Comparison of ENCODE assay signal across 5 cellular contexts in genomic region chr6:60392969-60393368, GRCh38.
DNase-seq lines count a peak whose midpoint lies in the region; ATAC-seq and TF ChIP-seq lines count a peak whose summit lies in the region.
"Not testable (repeated sequence)": the region's sequence is repeated elsewhere in the genome, so short reads cannot be mapped to it uniquely, and the experiment has no call there.

No MANE protein-coding gene starts in this region.

- H3K36me3 ChIP-seq in Caco-2 (ENCODE audit: control insufficient read depth, insufficient read depth, low read length); endodermal cell (ENCODE audit: control insufficient read depth, insufficient read depth, low read length); right lobe of liver: not testable (repeated sequence)

- POLR2A ChIA-PET in Caco-2 (lab: Charles Lee), result not testable (repeated sequence)

- peaks cover 11% of the 10 kb centered on the region for H3K4me1 Mint-ChIP-seq in Caco-2 (ENCODE audit: low read depth, unreplicated experiment)
- peaks cover 11% of the 10 kb centered on the region for H3K4me1 Mint-ChIP-seq in endodermal cell
- peaks cover 31% of the 10 kb centered on the region for H3K4me1 Mint-ChIP-seq in progenitor cell of endocrine pancreas (ENCODE audit: low read depth)

- CTCF ChIA-PET in Caco-2 (lab: Charles Lee), result not testable (repeated sequence)

- not testable (repeated sequence) for BruUV-seq in Caco-2 (replicated peaks; lab: Mats Ljungman, UMichigan)

- intact Hi-C loops in Caco-2 (cut with micrococcal nuclease; ENCODE audit: unreplicated experiment); right lobe of liver (cut with DNase I): not testable (repeated sequence)

- not testable (repeated sequence) for H3K4me3 ChIP-seq in Caco-2 (ENCODE audit: low read depth, low read length); right lobe of liver
- peak overlapping the region; percentile 49 for H3K4me3 ChIP-seq in endodermal cell (ENCODE audit: low read length)

- not testable (repeated sequence) for H3K9ac ChIP-seq in endodermal cell (ENCODE audit: extremely low read depth, low read length, poor library complexity, severe bottlenecking)

- not testable (repeated sequence) for TF ChIP-seq CTCF in Caco-2 (IDR thresholded peaks at IDR 0.05; ENCODE audit: insufficient read depth in 1 of 2, low read depth in 1 of 2, low read length in 1 of 2, severe bottlenecking in 1 of 2, unreplicated experiment in 1 of 2); endodermal cell (conservative IDR thresholded peaks at IDR 0.05); right lobe of liver (IDR thresholded peaks at IDR 0.05); progenitor cell of endocrine pancreas (IDR thresholded peaks at IDR 0.05; ENCODE audit: unreplicated experiment)

- not testable (repeated sequence) for H3K27ac Mint-ChIP-seq in Caco-2 (ENCODE audit: unreplicated experiment); endodermal cell
- peak overlapping the region; percentile 42 for H3K27ac Mint-ChIP-seq in progenitor cell of endocrine pancreas

- not testable (repeated sequence) for H3K27me3 ChIP-seq in Caco-2 (replicated peaks; ENCODE audit: control insufficient read depth, insufficient read depth, low read length); endodermal cell (ENCODE audit: control insufficient read depth, insufficient read depth, low read length, poor library complexity, severe bottlenecking); right lobe of liver

- ATAC-seq in left lobe of liver (peak; percentile 31), right lobe of liver (peak in 3 of 4 donors; percentile 25 to 53 (median 30))

- H3K36me3 Mint-ChIP-seq in Caco-2 (ENCODE audit: insufficient read depth, unreplicated experiment); endodermal cell (ENCODE audit: low read depth); progenitor cell of endocrine pancreas (ENCODE audit: insufficient read depth): not testable (repeated sequence)

- H3K4me1 ChIP-seq in Caco-2; endodermal cell (ENCODE audit: control insufficient read depth, insufficient read depth, low read length); right lobe of liver: not testable (repeated sequence)

- H3K27me3 Mint-ChIP-seq in Caco-2 (ENCODE audit: insufficient read depth, unreplicated experiment); endodermal cell (ENCODE audit: insufficient read depth); progenitor cell of endocrine pancreas: not testable (repeated sequence)

- H3K27ac ChIP-seq in endodermal cell (ENCODE audit: low read depth, low read length); right lobe of liver: not testable (repeated sequence)

- TF ChIP-seq POLR2A in right lobe of liver (IDR thresholded peaks at IDR 0.05), result not testable (repeated sequence)

- H3K4me3 Mint-ChIP-seq in Caco-2 (ENCODE audit: unreplicated experiment) (peak overlapping the region; percentile 18), progenitor cell of endocrine pancreas (ENCODE audit: low read depth) (peak overlapping the region; percentile 0)
- H3K4me3 Mint-ChIP-seq in endodermal cell, result not testable (repeated sequence)

- 88 to 93% methylated on average over 1 to 4 of the region's 4 CpGs for WGBS in endodermal cell (ENCODE audit: insufficient coverage in 1 of 2, insufficient read length in 1 of 2), 2 experiments
- WGBS in right lobe of liver (ENCODE audit: insufficient coverage, low coverage, low lambda C conversion rate, missing lambda C conversion rate), result 28% methylated on average over 4 of the region's 4 CpGs

- not testable (repeated sequence) for DNase-seq in Caco-2; endodermal cell; left lobe of liver (ENCODE audit: low spot score); right lobe of liver; progenitor cell of endocrine pancreas (ENCODE audit: low spot score, unreplicated experiment)

- H3K9me3 ChIP-seq in Caco-2; endodermal cell (ENCODE audit: control insufficient read depth, low read length); right lobe of liver: not testable (repeated sequence)

- not testable (repeated sequence) for H3K9me3 Mint-ChIP-seq in Caco-2 (ENCODE audit: unreplicated experiment); endodermal cell; progenitor cell of endocrine pancreas (ENCODE audit: low read depth)
